18 cellular contexts compared by ENCODE assay signal in genomic region chr5:75993638-75994037, GRCh38.
DNase-seq lines count a peak whose midpoint lies in the region; ATAC-seq, FAIRE-seq and TF ChIP-seq lines count a peak whose summit lies in the region.
"Had no signal": no experiment of that assay in that cellular context is flagged by ENCODE, and none has a peak within 500 bp of the region (broad histone marks: within the 10 kb centered on the region; RNA-seq: fewer than 3 reads in every experiment).

No MANE protein-coding gene starts in this region.

- no peaks in the 10 kb centered on the region for H3K79me2 ChIP-seq in GM12878 (ENCODE audit: control insufficient read depth, insufficient read depth, low read length)

- H3K9me3 Mint-ChIP-seq in stimulated activated memory B cell treated with anti-CD40 and anti-IgM and Interleukin-4, amounts not matched to agents 10 μg/mL and 1 μg/mL and 100 μg/mL, for 72 hours = peaks cover 9% of the 10 kb centered on the region

- ATAC-seq in GM12878 (no peak), GM18520 (IDR thresholded peaks at IDR 0.05; ENCODE audit: unreplicated experiment) (no peak)
- no peak for ATAC-seq in stimulated activated memory B cell treated with anti-CD40 and anti-IgM and Interleukin-4, amounts not matched to agents 10 μg/mL and 1 μg/mL and 100 μg/mL, for 72 hours
- ATAC-seq: HCT116 had no signal

- TF ChIP-seq CTCF in HEK293 (tag by site-specific recombination; IDR thresholded peaks at IDR 0.05) = no peak
- TF ChIP-seq CTCF in GM12878 (IDR thresholded peaks at IDR 0.05 in 2 of 3, conservative IDR thresholded peaks at IDR 0.05 in 1 of 3; ENCODE audit: control insufficient read depth in 2 of 3, extremely low read depth in 1 of 3, insufficient read depth in 1 of 3, low read depth in 3 of 3, low read length in 3 of 3) = no peak

- H3K4me1 Mint-ChIP-seq in stimulated activated memory B cell treated with anti-CD40 and anti-IgM and Interleukin-4, amounts not matched to agents 10 μg/mL and 1 μg/mL and 100 μg/mL, for 72 hours = peaks cover 31% of the 10 kb centered on the region
- H3K4me1 Mint-ChIP-seq: CD4-positive, alpha-beta memory T cell had no signal

- H3K27me3 Mint-ChIP-seq in stimulated activated memory B cell treated with anti-CD40 and anti-IgM and Interleukin-4, amounts not matched to agents 10 μg/mL and 1 μg/mL and 100 μg/mL, for 72 hours = no peaks in the 10 kb centered on the region

- TF ChIP-seq POLR2A in GM12878 (IDR thresholded peaks at IDR 0.05; ENCODE audit: low read depth, low read length) = no peak

- no peaks in the 10 kb centered on the region for H3K27me3 ChIP-seq in GM12878 (replicated peaks in 1 of 2; ENCODE audit: control insufficient read depth in 2 of 2, insufficient read depth in 2 of 2, low read length in 1 of 2)
- H3K27me3 ChIP-seq: BE2C had no signal

- H3K4me3 ChIP-seq in HEK293 (ENCODE audit: low read depth, low read length) (no peak overlapping the region), GM12878 (no peak overlapping the region)
- H3K4me3 ChIP-seq: GM23248 had no signal

- no peak overlapping the region for H3K9ac ChIP-seq in GM12878 (ENCODE audit: control insufficient read depth, insufficient read depth, low read length)
- H3K9ac ChIP-seq: GM23248 had no signal

- intact Hi-C loops in GM12878 (cut with micrococcal nuclease; ENCODE audit: unreplicated experiment) = no loop called here

- DNase-seq in NCI-H82 (lab: John Stamatoyannopoulos, UW) (peak; percentile 32), NCI-H82 treated with DMSO at 0.1 percent for 48 hours (lab: John Stamatoyannopoulos, UW; ENCODE audit: unreplicated experiment) (no peak), GM12878 (ENCODE audit: low read depth, low spot score) (no peak), NOMO-1 (lab: John Stamatoyannopoulos, UW; ENCODE audit: unreplicated experiment in 2 of 2) (no peak), NCI-H510A (lab: John Stamatoyannopoulos, UW) (no peak)
- DNase-seq: BE2C; Caco-2; CD4-positive, alpha-beta memory T cell; DND-41; GDM1; GM23248; IMR-90 had no signal

- TF ChIP-seq RAD21 in GM12878 (IDR thresholded peaks at IDR 0.05; ENCODE audit: insufficient read depth, low read depth, low read length) = no peak

- no peaks in the 10 kb centered on the region for H3K4me1 ChIP-seq in HEK293 (ENCODE audit: control insufficient read depth, insufficient read depth, low read length)
- peaks cover 4% of the 10 kb centered on the region; the same call in 1 of the 2 replicates for H3K4me1 ChIP-seq in GM12878 (ENCODE audit: control insufficient read depth, insufficient read depth, low read length)
- H3K4me1 ChIP-seq: BE2C, Caco-2 had no signal

- no peak for FAIRE-seq in GM12878 (lab: Jason Lieb, UNC)
- FAIRE-seq: H54 had no signal

- H3K36me3 Mint-ChIP-seq in stimulated activated memory B cell treated with anti-CD40 and anti-IgM and Interleukin-4, amounts not matched to agents 10 μg/mL and 1 μg/mL and 100 μg/mL, for 72 hours = no peaks in the 10 kb centered on the region

- H4K20me1 ChIP-seq in GM12878 (ENCODE audit: control insufficient read depth, insufficient read depth) = no peaks in the 10 kb centered on the region

- no TSS peak for BruUV-seq in GM12878 (replicated peaks; lab: Mats Ljungman, UMichigan)

- 0% methylated on average over 1 of the region's 1 CpG for WGBS in GM12878 (ENCODE audit: insufficient coverage, insufficient replicate concordance, low lambda C conversion rate, missing lambda C conversion rate)

- H3K27ac ChIP-seq in HEK293 (ENCODE audit: extremely low read depth, low read depth, low read length) = no peak overlapping the region
- 0 out of 2 replicates have a peak overlapping the region, but pooled peaks have one; percentile 13 for H3K27ac ChIP-seq in GM12878 (ENCODE audit: control insufficient read depth, insufficient read depth)
- H3K27ac ChIP-seq: C4-2B, GM23248 had no signal

- SMC1A ChIA-PET in GM12878 (lab: Charles Lee; ENCODE audit: uncharacterized antibody, unreplicated experiment) = interaction anchor here (0.9 kb wide), 1 partner anchor 29 kb away, joined by 3 read pairs; no protein-coding TSS in a partner anchor

- H3K4me3 Mint-ChIP-seq in stimulated activated memory B cell treated with anti-CD40 and anti-IgM and Interleukin-4, amounts not matched to agents 10 μg/mL and 1 μg/mL and 100 μg/mL, for 72 hours = no peak overlapping the region
- H3K4me3 Mint-ChIP-seq: CD4-positive, alpha-beta memory T cell had no signal

- peak overlapping the region; percentile 43 for H2AFZ ChIP-seq in GM12878 (ENCODE audit: control insufficient read depth, low read depth, low read length)
- H2AFZ ChIP-seq: GM23248 had no signal

- no peaks in the 10 kb centered on the region for H3K9me3 ChIP-seq in HEK293 (ENCODE audit: control insufficient read depth, insufficient read depth, low read depth, low read length)
- H3K9me3 ChIP-seq in GM12878 (replicated peaks; ENCODE audit: control insufficient read depth, insufficient read depth, low read length) = no peaks in the 10 kb centered on the region
- H3K9me3 ChIP-seq: BE2C, Caco-2 had no signal

- H3K36me3 ChIP-seq in HEK293 (ENCODE audit: control insufficient read depth in 2 of 2, insufficient read depth in 1 of 2, low read length in 2 of 2) (no peaks in the 10 kb centered on the region), GM12878 (ENCODE audit: control insufficient read depth in 2 of 2, insufficient read depth in 2 of 2, low read length in 1 of 2) (no peaks in the 10 kb centered on the region)
- H3K36me3 ChIP-seq: BE2C had no signal

- RAD21 ChIA-PET in GM12878 (lab: Charles Lee; ENCODE audit: unreplicated experiment) = interaction anchor here (1.4 kb wide), 1 partner anchor 182 kb away, joined by 3 read pairs; no protein-coding TSS in a partner anchor

- POLR2A ChIA-PET in HEK293 (lab: Yijun Ruan, JAX) = no interaction called here
- POLR2A ChIA-PET in GM12878 (lab: Charles Lee) = no interaction called here

- no peak overlapping the region for H3K4me2 ChIP-seq in GM12878 (ENCODE audit: control insufficient read depth, insufficient read depth)

- no peak for TF ChIP-seq EP300 in GM12878 (IDR thresholded peaks at IDR 0.05; ENCODE audit: borderline replicate concordance in 1 of 2, control insufficient read depth in 1 of 2, low read depth in 2 of 2, low read length in 2 of 2)

- CTCF ChIA-PET in HEK293 (lab: Yijun Ruan, JAX) (no interaction called here), GM12878 (lab: Yijun Ruan, JAX) (no interaction called here)

- H3K27ac Mint-ChIP-seq in stimulated activated memory B cell treated with anti-CD40 and anti-IgM and Interleukin-4, amounts not matched to agents 10 μg/mL and 1 μg/mL and 100 μg/mL, for 72 hours = peak overlapping the region; percentile 12
- H3K27ac Mint-ChIP-seq: CD4-positive, alpha-beta memory T cell had no signal

- in situ Hi-C loops in GM12878 (cut with MboI) = no loop called here

TF ChIP-seq in HEK293, 187 proteins besides CTCF, POLR2A, EP300 and RAD21:
- TF ChIP-seq ZNF335 (tag by site-specific recombination; conservative IDR thresholded peaks at IDR 0.05) (no peak), ZBTB21 (tag by site-specific recombination; IDR thresholded peaks at IDR 0.05) (peak; percentile 64; the same call in 1 of the 2 replicates)
- TF ChIP-seq, protein P1, sequence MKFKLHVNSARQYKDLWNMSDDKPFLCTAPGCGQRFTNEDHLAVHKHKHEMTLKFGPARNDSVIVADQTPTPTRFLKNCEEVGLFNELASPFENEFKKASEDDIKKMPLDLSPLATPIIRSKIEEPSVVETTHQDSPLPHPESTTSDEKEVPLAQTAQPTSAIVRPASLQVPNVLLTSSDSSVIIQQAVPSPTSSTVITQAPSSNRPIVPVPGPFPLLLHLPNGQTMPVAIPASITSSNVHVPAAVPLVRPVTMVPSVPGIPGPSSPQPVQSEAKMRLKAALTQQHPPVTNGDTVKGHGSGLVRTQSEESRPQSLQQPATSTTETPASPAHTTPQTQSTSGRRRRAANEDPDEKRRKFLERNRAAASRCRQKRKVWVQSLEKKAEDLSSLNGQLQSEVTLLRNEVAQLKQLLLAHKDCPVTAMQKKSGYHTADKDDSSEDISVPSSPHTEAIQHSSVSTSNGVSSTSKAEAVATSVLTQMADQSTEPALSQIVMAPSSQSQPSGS (tag by site-specific recombination; IDR thresholded peaks at IDR 0.05; ENCODE audit: low read depth) = peak; percentile 37; the same call in 1 of the 2 replicates

TF ChIP-seq in GM12878, 131 proteins besides CTCF, POLR2A, EP300 and RAD21:
- TF ChIP-seq IKZF2 (IDR thresholded peaks at IDR 0.05) (no peak), NFIC (IDR thresholded peaks at IDR 0.05; ENCODE audit: low read depth, low read length) (no peak), TBL1XR1 (IDR thresholded peaks at IDR 0.05; ENCODE audit: low read depth, low read length) (no peak), NRF1 (conservative IDR thresholded peaks at IDR 0.05; ENCODE audit: low read depth, low read length) (no peak), CREB1 (IDR thresholded peaks at IDR 0.05; ENCODE audit: low read depth) (no peak), LARP7 (IDR thresholded peaks at IDR 0.05) (no peak), ZNF217 (IDR thresholded peaks at IDR 0.05) (no peak), MTA2 (IDR thresholded peaks at IDR 0.05; ENCODE audit: low read depth) (no peak), RAD51 (IDR thresholded peaks at IDR 0.05) (no peak)
